In genomic region chr12:47458273-47458672, GRCh38 we compare ENCODE assay signal across 22 cellular contexts.
DNase-seq lines count a peak whose midpoint lies in the region; ATAC-seq, FAIRE-seq and TF ChIP-seq lines count a peak whose summit lies in the region.
"Had no signal": no experiment of that assay in that cellular context is flagged by ENCODE, and none has a peak within 500 bp of the region (broad histone marks: within the 10 kb centered on the region; RNA-seq: fewer than 3 reads in every experiment).

No MANE protein-coding gene starts in this region.

- no peaks in the 10 kb centered on the region for H3K79me2 ChIP-seq in hepatocyte

- TF ChIP-seq CTCF in hepatocyte (IDR thresholded peaks at IDR 0.05; ENCODE audit: poor library complexity) = no peak

- no peak for FAIRE-seq in urothelium cell line (lab: Jason Lieb, UNC)
- FAIRE-seq: A204.1, GM19239, kidney had no signal

- no peak overlapping the region for H3K27ac ChIP-seq in hepatocyte
- H3K27ac ChIP-seq: right atrium auricular region, stomach, upper lobe of right lung had no signal

- no peaks in the 10 kb centered on the region for H3K9me3 ChIP-seq in hepatocyte (ENCODE audit: low read depth)
- H3K9me3 ChIP-seq: upper lobe of right lung had no signal

- H3K4me3 ChIP-seq in hepatocyte = no peak overlapping the region
- H3K4me3 ChIP-seq: right atrium auricular region, stomach, upper lobe of right lung had no signal

- no peaks in the 10 kb centered on the region for H3K27me3 ChIP-seq in hepatocyte
- H3K27me3 ChIP-seq: right atrium auricular region, stomach, upper lobe of right lung had no signal

- 72% methylated on average over 4 of the region's 4 CpGs for WGBS in hepatocyte (ENCODE audit: low lambda C conversion rate, missing lambda C conversion rate)

- H3K36me3 ChIP-seq in hepatocyte (replicated peaks; ENCODE audit: insufficient read depth, low read depth) = no peaks in the 10 kb centered on the region
- H3K36me3 ChIP-seq: right atrium auricular region, stomach, upper lobe of right lung had no signal

- no peak for ATAC-seq in HG02642 (IDR thresholded peaks at IDR 0.05; ENCODE audit: poor library complexity, unreplicated experiment)
- ATAC-seq in GM21576 (IDR thresholded peaks at IDR 0.05; ENCODE audit: unreplicated experiment) = no peak
- ATAC-seq: upper lobe of right lung had no signal

- no peaks in the 10 kb centered on the region for H3K4me1 ChIP-seq in hepatocyte (ENCODE audit: insufficient read depth)
- H3K4me1 ChIP-seq: right atrium auricular region, stomach, upper lobe of right lung had no signal

- no peak overlapping the region for H3K4me2 ChIP-seq in hepatocyte

- DNase-seq in NCI-H82 (lab: John Stamatoyannopoulos, UW) (peak; percentile 36), NCI-H82 treated with DMSO at 0.1 percent for 48 hours (lab: John Stamatoyannopoulos, UW; ENCODE audit: unreplicated experiment) (no peak), SW480 (ENCODE audit: low spot score) (peak; percentile 58), hepatocyte (ENCODE audit: low spot score) (peak; percentile 16), urothelium cell line (ENCODE audit: low spot score) (peak; percentile 78), GOT3 (lab: John Stamatoyannopoulos, UW) (no peak)
- DNase-seq: activated CD4-positive, CD25-positive, alpha-beta regulatory T cell; activated CD8-positive, alpha-beta memory T cell treated with anti-CD3 and anti-CD28 coated beads for 24 hours; activated naive CD8-positive, alpha-beta T cell treated with anti-CD3 and anti-CD28 coated beads, Interleukin-2, amount 10 ng/mL, durations not matched to agents 7 days and 5 days; caudate nucleus; DND-41; hippocampal formation; kidney; NCI-H1105; NK-92 treated with Interleukin-12 subunit alpha and Interleukin-12 subunit beta, amount 100 ng/mL, for 24 hours; stomach; upper lobe of right lung had no signal

- H2AFZ ChIP-seq in hepatocyte = no peak overlapping the region

- no peaks in the 10 kb centered on the region for H3K9me2 ChIP-seq in hepatocyte (replicated peaks; ENCODE audit: insufficient read depth)

- no peaks in the 10 kb centered on the region for H4K20me1 ChIP-seq in hepatocyte (ENCODE audit: insufficient read depth, poor library complexity, severe bottlenecking)

Comparison
In these comparisons a context has a peak if more than half of its experiments do, and no peak if none do; other contexts are left out.
1. DNase-seq: peak in NCI-H82 (single experiment), SW480 (single experiment), hepatocyte (single experiment) and urothelium cell line (single experiment); none in NCI-H82 treated with DMSO at 0.1 percent for 48 hours (single experiment) and GOT3 (single experiment).